8 cellular contexts compared by ENCODE assay signal in the genomic region with DNA sequence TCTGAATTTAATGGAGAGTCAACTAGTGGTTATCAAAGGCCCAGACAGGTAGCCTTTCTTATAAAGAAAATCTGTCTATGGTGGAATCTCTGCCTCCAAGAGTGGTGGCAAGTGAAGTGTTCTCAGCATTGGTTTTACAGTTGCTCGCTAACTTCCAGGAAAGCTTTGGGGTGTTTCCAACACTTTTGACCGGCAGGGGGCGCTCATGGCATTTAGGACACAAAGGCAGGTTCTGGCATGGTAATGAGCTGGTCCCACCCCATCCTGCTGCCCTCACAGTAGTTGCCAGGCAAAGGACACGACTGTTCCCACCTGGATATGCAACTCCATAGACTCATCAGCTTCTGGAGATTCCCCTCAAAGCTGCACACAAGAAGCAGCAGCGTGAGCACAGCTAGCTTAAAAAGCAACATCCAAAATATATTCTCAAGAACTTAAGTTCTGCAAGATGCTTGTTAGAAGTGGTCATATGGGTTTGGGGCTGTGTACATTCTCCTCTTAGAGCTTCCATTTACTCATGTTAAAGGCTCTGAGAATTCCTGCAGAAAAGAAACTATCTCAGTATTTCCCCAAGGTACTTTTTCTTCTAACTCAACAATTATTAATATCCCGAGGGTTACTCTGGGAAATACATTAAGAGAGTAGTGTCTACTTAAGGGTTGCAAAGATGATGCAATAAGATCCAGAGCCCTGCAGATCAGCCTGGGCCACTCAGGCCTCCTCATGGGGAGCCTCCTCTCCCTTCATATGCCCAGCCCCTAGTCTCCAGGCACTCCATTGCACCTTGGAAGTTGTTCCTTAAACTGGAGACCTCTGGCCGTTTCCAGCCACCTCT.
DNase-seq lines count a peak whose midpoint lies in the region; ATAC-seq and TF ChIP-seq lines count a peak whose summit lies in the region.

No MANE protein-coding gene starts in this region.

- no peaks in the 10 kb centered on the region for H3K4me1 Mint-ChIP-seq in central memory CD8-positive, alpha-beta T cell

- H3K4me3 Mint-ChIP-seq in central memory CD8-positive, alpha-beta T cell, result no peak overlapping the region

- H3K27ac Mint-ChIP-seq in central memory CD8-positive, alpha-beta T cell (ENCODE audit: low read depth), result no peak overlapping the region

- no peaks in the 10 kb centered on the region for H3K9me3 Mint-ChIP-seq in central memory CD8-positive, alpha-beta T cell

- POLR2A ChIA-PET in HEK293T (lab: Yijun Ruan, JAX), result interaction anchor here (0.6 to 5.6 kb wide), 4 partner anchors 17 to 44 kb away, joined by 3 to 35 read pairs (median 5); a partner anchor contains a TSS

- CTCF ChIA-PET in HEK293T (lab: Yijun Ruan, JAX), result interaction anchor here (0.6 to 6.0 kb wide), 32 partner anchors 9 to 918 kb away, joined by 3 to 61 read pairs (median 4); a partner anchor contains a TSS

- no peaks in the 10 kb centered on the region for H3K27me3 Mint-ChIP-seq in central memory CD8-positive, alpha-beta T cell

- no peaks in the 10 kb centered on the region for H3K36me3 Mint-ChIP-seq in central memory CD8-positive, alpha-beta T cell (ENCODE audit: insufficient read depth)

- peak; percentile 78 to 81 for ATAC-seq in activated CD4-positive, CD25-positive, alpha-beta regulatory T cell treated with anti-CD3 and anti-CD28 coated beads, Interleukin-2, amount 50 U/mL, for 24 hours
- peak; percentile 72 for ATAC-seq in central memory CD8-positive, alpha-beta T cell (replicated peaks; ENCODE audit: extremely low read depth, poor library complexity, severe bottlenecking)
- no peak for ATAC-seq in GM19324 (IDR thresholded peaks at IDR 0.05; ENCODE audit: low FRiP score, unreplicated experiment)

- peak in 13 of 14 donors; percentile 8 to 83 (median 71) for DNase-seq in C1 segment of cervical spinal cord (lab: John Stamatoyannopoulos, UW)
- peak; percentile 87 for DNase-seq in HEK293T (ENCODE audit: extremely low spot score)
- peak; percentile 40 for DNase-seq in NCI-H446 treated with DMSO at 0.1 percent for 48 hours (lab: John Stamatoyannopoulos, UW)
- DNase-seq in central memory CD8-positive, alpha-beta T cell (ENCODE audit: low spot score in 2 of 2), result peak; percentile 78 to 95
- DNase-seq in kidney glomerular epithelial cell (lab: John Stamatoyannopoulos, UW), result peak; percentile 73
- DNase-seq in stimulated activated CD4-positive, alpha-beta T cell treated with anti-CD3 and anti-CD28 coated beads, Interleukin-2, amount 100 ng/mL, for 4 hours (ENCODE audit: low read depth), result peak; percentile 85

TF ChIP-seq in HEK293T, 16 proteins besides CTCF, POLR2A, EP300 and RAD21:
- TF ChIP-seq FOXK2 (IDR thresholded peaks at IDR 0.05) (no peak), ELF4 (IDR thresholded peaks at IDR 0.05) (no peak), SP1 (IDR thresholded peaks at IDR 0.05) (no peak), ARNT (IDR thresholded peaks at IDR 0.05) (no peak), LEF1 (IDR thresholded peaks at IDR 0.05; ENCODE audit: borderline replicate concordance) (no peak), TARDBP (IDR thresholded peaks at IDR 0.05) (no peak), CTBP1 (IDR thresholded peaks at IDR 0.05; ENCODE audit: borderline replicate concordance) (no peak), L3MBTL2 (conservative IDR thresholded peaks at IDR 0.05) (no peak), FOXA1 (IDR thresholded peaks at IDR 0.05) (no peak), HDGF (IDR thresholded peaks at IDR 0.05; ENCODE audit: borderline replicate concordance) (no peak)
